In genomic region chr18:79534356-79534755, GRCh38 we compare ENCODE assay signal across 24 cellular contexts.
"Had no signal": no experiment of that assay in that cellular context is flagged by ENCODE, and none has a peak within 500 bp of the region (broad histone marks: within the 10 kb centered on the region; RNA-seq: fewer than 3 reads in every experiment).

No MANE protein-coding gene starts in this region.

- H3K36me3 ChIP-seq: suprapubic skin had no signal

- H3K27ac ChIP-seq: heart left ventricle, skin epidermis, suprapubic skin, tibial artery had no signal

- ATAC-seq: activated CD4-positive, CD25-positive, alpha-beta regulatory T cell treated with anti-CD3 and anti-CD28 coated beads, Interleukin-2, amount 50 U/mL, for 24 hours; heart left ventricle; mucosa of descending colon; natural killer cell treated with Interleukin-12 subunit alpha and Interleukin-12 subunit beta and Interleukin-15 and Interleukin-18, amount 100 ng/mL, for 72 hours; right cardiac atrium had no signal

- H3K9me3 ChIP-seq: mucosa of descending colon, suprapubic skin, tibial artery had no signal

- H3K4me3 Mint-ChIP-seq: activated CD4-positive, alpha-beta memory T cell treated with anti-CD3 and anti-CD28 coated beads, Interleukin-2, amount 10 ng/mL, durations not matched to agents 7 days and 5 days; activated CD4-positive, alpha-beta T cell treated with anti-CD3 and anti-CD28 coated beads, Interleukin-2, amount 10 ng/mL, durations not matched to agents 24 days and 14 days; activated naive CD8-positive, alpha-beta T cell; immature natural killer cell; natural killer cell treated with Interleukin-12 subunit alpha and Interleukin-12 subunit beta and Interleukin-15 and Interleukin-18, amount 100 ng/mL, for 72 hours; T-helper 2 cell treated with Interferon-gamma antibody and Interleukin-4, amounts not matched to agents 5 μg/mL and 100 μg/mL, for 36 hours had no signal

- H3K4me3 ChIP-seq: heart left ventricle, mucosa of descending colon, skin epidermis, suprapubic skin, tibial artery had no signal

- H3K36me3 Mint-ChIP-seq: activated naive CD8-positive, alpha-beta T cell; natural killer cell treated with Interleukin-12 subunit alpha and Interleukin-12 subunit beta and Interleukin-15 and Interleukin-18, amount 100 ng/mL, for 72 hours had no signal

- H3K27me3 ChIP-seq: suprapubic skin had no signal

- H3K4me1 Mint-ChIP-seq: activated CD4-positive, alpha-beta memory T cell treated with anti-CD3 and anti-CD28 coated beads, Interleukin-2, amount 10 ng/mL, durations not matched to agents 7 days and 5 days; activated CD4-positive, alpha-beta T cell treated with anti-CD3 and anti-CD28 coated beads, Interleukin-2, amount 10 ng/mL, durations not matched to agents 24 days and 14 days; immature natural killer cell had no signal

- H3K27ac Mint-ChIP-seq: activated CD4-positive, alpha-beta memory T cell treated with anti-CD3 and anti-CD28 coated beads, Interleukin-2, amount 10 ng/mL, durations not matched to agents 7 days and 5 days; activated CD4-positive, alpha-beta T cell treated with anti-CD3 and anti-CD28 coated beads, Interleukin-2, amount 10 ng/mL, durations not matched to agents 24 days and 14 days; activated naive CD8-positive, alpha-beta T cell; activated T-helper 2 cell treated with anti-CD3 and anti-CD28 coated beads, Interferon-gamma antibody, Interleukin-2, Interleukin-4, amounts not matched to agents 10 μg/mL and 5 μg/mL and 100 μg/mL, durations not matched to agents 14 hours and 24 hours and 36 hours; immature natural killer cell; natural killer cell treated with Interleukin-12 subunit alpha and Interleukin-12 subunit beta and Interleukin-15 and Interleukin-18, amount 100 ng/mL, for 72 hours; T-helper 2 cell treated with Interferon-gamma antibody and Interleukin-4, amounts not matched to agents 5 μg/mL and 100 μg/mL, for 36 hours had no signal

- H3K27me3 Mint-ChIP-seq: activated naive CD8-positive, alpha-beta T cell had no signal

- DNase-seq: activated CD4-positive, alpha-beta memory T cell treated with anti-CD3 and anti-CD28 coated beads, Interleukin-2, amount 10 ng/mL, durations not matched to agents 7 days and 5 days; activated CD4-positive, alpha-beta T cell treated with anti-CD3 and anti-CD28 coated beads, Interleukin-2, amount 10 ng/mL, durations not matched to agents 24 days and 14 days; activated CD8-positive, alpha-beta memory T cell treated with anti-CD3 and anti-CD28 coated beads, Interleukin-2, amount 50 U/mL, for 48 hours; activated naive CD4-positive, alpha-beta T cell treated with Interleukin-2 at 50 U/mL for 16 hours; activated T-cell treated with anti-CD3 and anti-CD28 coated beads, Interleukin-2, amount 50 U/mL, for 48 hours; caudate nucleus; cortex of kidney; heart left ventricle; hypothalamus; immature natural killer cell; mesenchymal stem cell; stimulated activated CD4-positive, alpha-beta T cell treated with anti-CD3 and anti-CD28 coated beads, Interleukin-1b, Interleukin-23, amount 100 ng/mL, for 48 hours; stimulated activated naive CD4-positive, alpha-beta T cell; T-helper 1 cell had no signal

- H3K9me3 Mint-ChIP-seq: activated CD4-positive, alpha-beta memory T cell treated with anti-CD3 and anti-CD28 coated beads, Interleukin-2, amount 10 ng/mL, durations not matched to agents 7 days and 5 days; activated CD4-positive, alpha-beta T cell treated with anti-CD3 and anti-CD28 coated beads, Interleukin-2, amount 10 ng/mL, durations not matched to agents 24 days and 14 days; activated T-helper 2 cell treated with anti-CD3 and anti-CD28 coated beads, Interferon-gamma antibody, Interleukin-2, Interleukin-4, amounts not matched to agents 10 μg/mL and 5 μg/mL and 100 μg/mL, durations not matched to agents 14 hours and 24 hours and 36 hours; immature natural killer cell; natural killer cell treated with Interleukin-12 subunit alpha and Interleukin-12 subunit beta and Interleukin-15 and Interleukin-18, amount 100 ng/mL, for 72 hours; T-helper 2 cell treated with Interferon-gamma antibody and Interleukin-4, amounts not matched to agents 5 μg/mL and 100 μg/mL, for 36 hours had no signal
